Comparison of ENCODE assay signal across 9 cellular contexts in genomic region chr12:67593041-67593870, GRCh38. TPM values are rescaled to one million over a fixed set of nuclear protein-coding genes. Genes with fewer than 3 reads are reported as not detected.
DNase-seq lines count a peak whose midpoint lies in the region; ATAC-seq, FAIRE-seq and TF ChIP-seq lines count a peak whose summit lies in the region.
"Had no signal": no experiment of that assay in that cellular context is flagged by ENCODE, and none has a peak within 500 bp of the region (broad histone marks: within the 10 kb centered on the region; RNA-seq: fewer than 3 reads in every experiment).

No MANE protein-coding gene starts in this region.

- no peaks in the 10 kb centered on the region for H3K4me1 Mint-ChIP-seq in neural crest cell

- intact Hi-C loops in GM12878 (cut with micrococcal nuclease; ENCODE audit: unreplicated experiment): no loop called here

- no peaks in the 10 kb centered on the region for H3K36me3 ChIP-seq in GM12878 (ENCODE audit: control insufficient read depth in 2 of 2, insufficient read depth in 2 of 2, low read length in 1 of 2)
- H3K36me3 ChIP-seq: right lobe of liver had no signal

- H3K27ac Mint-ChIP-seq in neural crest cell (ENCODE audit: unreplicated experiment): peak overlapping the region; percentile 39

- no peaks in the 10 kb centered on the region for H3K79me2 ChIP-seq in GM12878 (ENCODE audit: control insufficient read depth, insufficient read depth, low read length)

- no peaks in the 10 kb centered on the region for H3K9me3 ChIP-seq in GM12878 (replicated peaks; ENCODE audit: control insufficient read depth, insufficient read depth, low read length)
- H3K9me3 ChIP-seq: right lobe of liver had no signal

- H3K27me3 Mint-ChIP-seq in neural crest cell (ENCODE audit: low read depth): no peaks in the 10 kb centered on the region

- no peak overlapping the region for H3K27ac ChIP-seq in GM12878 (ENCODE audit: control insufficient read depth, insufficient read depth)
- H3K27ac ChIP-seq: right lobe of liver had no signal

- CTCF ChIA-PET in GM12878 (lab: Yijun Ruan, JAX): interaction anchor here (0.6 to 1.3 kb wide), 3 partner anchors 10 to 350 kb away, joined by 3 read pairs; no protein-coding TSS in a partner anchor

- no peaks in the 10 kb centered on the region for H3K27me3 ChIP-seq in GM12878 (replicated peaks in 1 of 2; ENCODE audit: control insufficient read depth in 2 of 2, insufficient read depth in 2 of 2, low read length in 1 of 2)
- H3K27me3 ChIP-seq: right lobe of liver had no signal

- BruUV-seq in GM12878 (replicated peaks; lab: Mats Ljungman, UMichigan): no TSS peak

- TF ChIP-seq POLR2A in GM12878 (IDR thresholded peaks at IDR 0.05; ENCODE audit: low read depth, low read length): no peak

- in situ Hi-C loops in GM12878 (cut with MboI): no loop called here
- in situ Hi-C loops in KBM-7 (cut with MboI; ENCODE audit: low pct_unique_long_range_greater_than_20kb, low sequenced_read_pairs): no loop called here

- no peak for FAIRE-seq in GM12878 (lab: Jason Lieb, UNC)

- no peaks in the 10 kb centered on the region for H4K20me1 ChIP-seq in GM12878 (ENCODE audit: control insufficient read depth, insufficient read depth)

- RAD21 ChIA-PET in GM12878 (lab: Charles Lee; ENCODE audit: unreplicated experiment): no interaction called here

- H3K36me3 Mint-ChIP-seq in neural crest cell (ENCODE audit: low read depth): peaks cover 4% of the 10 kb centered on the region

- no peak for TF ChIP-seq RAD21 in GM12878 (IDR thresholded peaks at IDR 0.05; ENCODE audit: insufficient read depth, low read depth, low read length)

- H3K4me3 Mint-ChIP-seq in neural crest cell: no peak overlapping the region

- H3K4me3 ChIP-seq in GM12878: peak overlapping the region; percentile 30; the same call in 1 of the 2 replicates
- H3K4me3 ChIP-seq: right lobe of liver had no signal

- 100% methylated on average over 1 of the region's 1 CpG for WGBS in GM12878 (ENCODE audit: insufficient coverage, insufficient replicate concordance, low lambda C conversion rate, missing lambda C conversion rate)

- no peak overlapping the region for H3K4me2 ChIP-seq in GM12878 (ENCODE audit: control insufficient read depth, insufficient read depth)

- peak overlapping the region; percentile 20; the same call in 1 of the 2 replicates for H2AFZ ChIP-seq in GM12878 (ENCODE audit: control insufficient read depth, low read depth, low read length)

- no peak for TF ChIP-seq EP300 in GM12878 (IDR thresholded peaks at IDR 0.05; ENCODE audit: borderline replicate concordance in 1 of 2, control insufficient read depth in 1 of 2, low read depth in 2 of 2, low read length in 2 of 2)

- SMC1A ChIA-PET in GM12878 (lab: Charles Lee; ENCODE audit: uncharacterized antibody, unreplicated experiment): interaction anchor here (0.7 kb wide), 1 partner anchor 46 kb away, joined by 3 read pairs; no protein-coding TSS in a partner anchor

- no peak overlapping the region for H3K9ac ChIP-seq in GM12878 (ENCODE audit: control insufficient read depth, insufficient read depth, low read length)

- no peak for TF ChIP-seq CTCF in GM12878 (IDR thresholded peaks at IDR 0.05 in 2 of 3, conservative IDR thresholded peaks at IDR 0.05 in 1 of 3; ENCODE audit: control insufficient read depth in 2 of 3, extremely low read depth in 1 of 3, insufficient read depth in 1 of 3, low read depth in 3 of 3, low read length in 3 of 3)
- no peak for TF ChIP-seq CTCF in neural crest cell (conservative IDR thresholded peaks at IDR 0.05)

- POLR2A ChIA-PET in GM12878 (lab: Charles Lee): no interaction called here

- DNase-seq in GM03348 (ENCODE audit: low spot score) (peak; percentile 18), GM12878 (ENCODE audit: low read depth, low spot score) (no peak), neural crest cell (ENCODE audit: low read depth, low spot score) (no peak), SK-N-DZ (ENCODE audit: low spot score) (no peak), KBM-7 (no peak)
- DNase-seq in activated CD4-positive, alpha-beta T cell treated with anti-CD3 and anti-CD28 coated beads for 4 hours: no peak
- DNase-seq: right lobe of liver had no signal

- peaks cover 5% of the 10 kb centered on the region for H3K9me3 Mint-ChIP-seq in neural crest cell

- H3K4me1 ChIP-seq in GM12878 (ENCODE audit: control insufficient read depth, insufficient read depth, low read length): no peaks in the 10 kb centered on the region

- ATAC-seq in HG03460 (IDR thresholded peaks at IDR 0.05; ENCODE audit: unreplicated experiment) (peak; percentile 12), GM12878 (no peak), HG03521 (IDR thresholded peaks at IDR 0.05; ENCODE audit: unreplicated experiment) (no peak)

TF ChIP-seq in GM12878, 131 proteins besides CTCF, POLR2A, EP300 and RAD21 (continues in another document):
- no peak for TF ChIP-seq ASH2L (IDR thresholded peaks at IDR 0.05; ENCODE audit: borderline replicate concordance, low read depth)
- no peak for TF ChIP-seq ELK1 (IDR thresholded peaks at IDR 0.05; ENCODE audit: low read depth, low read length)
- no peak for TF ChIP-seq MTA3 (IDR thresholded peaks at IDR 0.05; ENCODE audit: borderline replicate concordance, low read length)
- no peak for TF ChIP-seq NBN (IDR thresholded peaks at IDR 0.05)
- no peak for TF ChIP-seq KLF5 (IDR thresholded peaks at IDR 0.05; ENCODE audit: partially characterized antibody)
- TF ChIP-seq CBX3 (IDR thresholded peaks at IDR 0.05; ENCODE audit: borderline replicate concordance, low read depth): no peak
- TF ChIP-seq SMAD1 (IDR thresholded peaks at IDR 0.05; ENCODE audit: low read depth, partially characterized antibody): no peak
- no peak for TF ChIP-seq E4F1 (IDR thresholded peaks at IDR 0.05; ENCODE audit: borderline replicate concordance, partially characterized antibody)
- TF ChIP-seq CHD2 (IDR thresholded peaks at IDR 0.05; ENCODE audit: borderline replicate concordance, low read depth, low read length): no peak
- TF ChIP-seq SMAD5 (IDR thresholded peaks at IDR 0.05; ENCODE audit: low read depth): no peak
- TF ChIP-seq RBBP5 (conservative IDR thresholded peaks at IDR 0.05): no peak

RNA-seq across cellular contexts. Expression of gene DYRK2, which starts 55.3 kb away (rescaled TPM):
- total RNA-seq in GM12878 (2013; cell fraction: nucleolus; rRNA removed): 17.1 and 17.8 TPM in 2 replicates
- total RNA-seq in GM12878 (2014; rRNA removed) (14.3 and 15.2 TPM in 2 replicates), GM12878 (2014; rRNA removed; fragmentation: Illumina TruSeq; extraction: Trizol) (13.9 and 14.3 TPM in 2 replicates), GM12878 (2021) (29.4 and 35.9 TPM in 2 replicates), neural crest cell (47.3 and 48.1 TPM in 2 replicates)
- 9.2 TPM for polyA plus RNA-seq in GM12878 (2011; ENCODE audit: low read depth)
- polyA plus RNA-seq in GM12878 (2011; rRNA removed) (8.7 and 10.6 TPM in 2 replicates), GM12878 (2014; fragmentation: Illumina TruSeq; extraction: Trizol) (13.8 and 18.5 TPM in 2 replicates), GM12878 (2014; fragmentation: Nextera tagmentation; extraction: Ambion mirVana) (1 to 10 TPM; 3.1 to 3.2 TPM), GM12878 (2014; rRNA removed) (13.8 and 17.8 TPM in 2 replicates), GM12878 (2016; fragmentation: Nextera tagmentation; extraction: Ambion mirVana) (1 to 10 TPM; 7.9 to 8.9 TPM)
- polyA plus RNA-seq in GM12878 (2011; cell fraction: cytosol; rRNA removed): 7.0 and 9.1 TPM in 2 replicates
- polyA plus RNA-seq in GM12878 (2011; cell fraction: nucleus; rRNA removed): 7.6 and 8.0 TPM in 2 replicates
- 9.8 and 14.0 TPM in 2 replicates for polyA plus RNA-seq in GM12878 (2012)
- 19.7 and 22.7 TPM in 2 replicates for polyA minus RNA-seq in GM12878 (2011; rRNA and poly(A)+ RNA removed)
- 7.1 and 11.2 TPM in 2 replicates for polyA minus RNA-seq in GM12878 (2011; cell fraction: cytosol; rRNA and poly(A)+ RNA removed)
- 8.1 and 15.3 TPM in 2 replicates for polyA minus RNA-seq in GM12878 (2011; cell fraction: nucleus; rRNA and poly(A)+ RNA removed)
- 30.0 and 31.8 TPM in 2 replicates for polyA plus RNA-seq in SK-N-DZ (2014; cell fraction: cytosol; rRNA removed)
- polyA plus RNA-seq in SK-N-DZ (2014; cell fraction: nucleus; rRNA removed): 28.2 and 31.7 TPM in 2 replicates
